Comparison of ENCODE assay signal across 9 cellular contexts in genomic region chr6:26270121-26270861, GRCh38.
DNase-seq lines count a peak whose midpoint lies in the region; ATAC-seq and TF ChIP-seq lines count a peak whose summit lies in the region.
"Had no signal": no experiment of that assay in that cellular context is flagged by ENCODE, and none has a peak within 500 bp of the region (broad histone marks: within the 10 kb centered on the region; RNA-seq: fewer than 3 reads in every experiment).

No MANE protein-coding gene starts in this region.

- no peak overlapping the region for H3K4me3 ChIP-seq in KMS-11 (IDR thresholded peaks at IDR 0.05; ENCODE audit: insufficient read depth, low read depth, low read length)
- peak overlapping the region; percentile 71 to 84 for H3K4me3 ChIP-seq in mucosa of rectum (ENCODE audit: low read length in 2 of 2)

- H3K9me3 ChIP-seq in mucosa of rectum (ENCODE audit: control insufficient read depth in 2 of 2, low read length in 2 of 2), result no peaks in the 10 kb centered on the region

- intact Hi-C loops in Right ventricle myocardium inferior (cut with DNase I), result loop anchor here (5.0 kb wide), 2 partner anchors 42 to 63 kb away; no protein-coding TSS in a partner anchor

- POLR2A ChIA-PET in activated CD4-positive, alpha-beta memory T cell treated with anti-CD3 and anti-CD28 coated beads, Interleukin-2, amount 10 ng/mL, durations not matched to agents 7 days and 5 days (lab: Charles Lee), result interaction anchor here (0.7 to 12.1 kb wide), 49 partner anchors 9 to 1624 kb away, joined by 3 to 698 read pairs (median 14); partner anchors contain the start of gene HMGN4

- peaks cover 29% of the 10 kb centered on the region for H3K4me1 Mint-ChIP-seq in activated CD4-positive, alpha-beta memory T cell treated with anti-CD3 and anti-CD28 coated beads, Interleukin-2, amount 10 ng/mL, durations not matched to agents 7 days and 5 days
- H3K4me1 Mint-ChIP-seq in activated T-helper 17 cell treated with anti-CD3 and anti-CD28 coated beads, Interleukin-2, amount 50 U/mL, for 72 hours, result peaks cover 4% of the 10 kb centered on the region

- no peaks in the 10 kb centered on the region for H3K9me3 Mint-ChIP-seq in activated CD4-positive, alpha-beta memory T cell treated with anti-CD3 and anti-CD28 coated beads, Interleukin-2, amount 10 ng/mL, durations not matched to agents 7 days and 5 days
- H3K9me3 Mint-ChIP-seq in activated T-helper 17 cell treated with anti-CD3 and anti-CD28 coated beads, Interleukin-2, amount 50 U/mL, for 72 hours, result no peaks in the 10 kb centered on the region

- peaks cover 22% of the 10 kb centered on the region; the same call in 1 of the 2 replicates for H3K79me2 ChIP-seq in KMS-11 (ENCODE audit: insufficient read depth, low read depth)

- ATAC-seq in Right ventricle myocardium inferior (no peak), HG03135 (IDR thresholded peaks at IDR 0.05; ENCODE audit: unreplicated experiment) (no peak)
- no peak for ATAC-seq in activated T-helper 17 cell treated with anti-CD3 and anti-CD28 coated beads, Interleukin-2, amount 50 U/mL, for 72 hours (replicated peaks)

- H3K4me2 ChIP-seq in KMS-11, result peak overlapping the region; percentile 69

- H3K27ac ChIP-seq in KMS-11 (peak overlapping the region; percentile 91), mucosa of rectum (ENCODE audit: low read depth in 2 of 2, low read length in 2 of 2) (peak overlapping the region; percentile 96 to 97)

- H3K36me3 ChIP-seq in KMS-11 (ENCODE audit: insufficient read depth) (no peaks in the 10 kb centered on the region), mucosa of rectum (ENCODE audit: control insufficient read depth in 2 of 2, insufficient read depth in 2 of 2, low read length in 2 of 2) (no peaks in the 10 kb centered on the region)

- H3K4me1 ChIP-seq in KMS-11 (ENCODE audit: low read depth, poor library complexity, severe bottlenecking), result peaks cover 18% of the 10 kb centered on the region
- H3K4me1 ChIP-seq in mucosa of rectum (ENCODE audit: control insufficient read depth in 2 of 2, insufficient read depth in 2 of 2, low read length in 2 of 2), result peaks cover 2 to 18% of the 10 kb centered on the region in 2 donors

- H3K27me3 ChIP-seq in KMS-11 (ENCODE audit: insufficient read depth, low read depth) (no peaks in the 10 kb centered on the region), mucosa of rectum (ENCODE audit: control insufficient read depth in 2 of 2, insufficient read depth in 2 of 2, low read length in 2 of 2) (no peaks in the 10 kb centered on the region)

- no peaks in the 10 kb centered on the region for H4K20me1 ChIP-seq in KMS-11 (ENCODE audit: insufficient read depth)

- TF ChIP-seq CTCF in KMS-11 (conservative IDR thresholded peaks at IDR 0.05; ENCODE audit: low read depth, low read length), result no peak

- peaks cover 8% of the 10 kb centered on the region for H3K36me3 Mint-ChIP-seq in activated CD4-positive, alpha-beta memory T cell treated with anti-CD3 and anti-CD28 coated beads, Interleukin-2, amount 10 ng/mL, durations not matched to agents 7 days and 5 days (ENCODE audit: low read depth)
- no peaks in the 10 kb centered on the region for H3K36me3 Mint-ChIP-seq in activated T-helper 17 cell treated with anti-CD3 and anti-CD28 coated beads, Interleukin-2, amount 50 U/mL, for 72 hours (ENCODE audit: low read depth)

- DNase-seq in ELR (ENCODE audit: low read depth) (peak; percentile 69), Right ventricle myocardium inferior (ENCODE audit: missing footprints) (no peak)
- DNase-seq in activated CD4-positive, alpha-beta memory T cell treated with anti-CD3 and anti-CD28 coated beads, Interleukin-2, amount 10 ng/mL, durations not matched to agents 7 days and 5 days, result peak; percentile 44
- DNase-seq in effector CD8-positive, alpha-beta T cell (lab: John Stamatoyannopoulos, UW), result no peak
- DNase-seq: NCI-H82 had no signal

- no peak overlapping the region for H3K4me3 Mint-ChIP-seq in activated CD4-positive, alpha-beta memory T cell treated with anti-CD3 and anti-CD28 coated beads, Interleukin-2, amount 10 ng/mL, durations not matched to agents 7 days and 5 days
- H3K4me3 Mint-ChIP-seq in activated T-helper 17 cell treated with anti-CD3 and anti-CD28 coated beads, Interleukin-2, amount 50 U/mL, for 72 hours, result no peak overlapping the region

- CTCF ChIA-PET in activated CD4-positive, alpha-beta memory T cell treated with anti-CD3 and anti-CD28 coated beads, Interleukin-2, amount 10 ng/mL, durations not matched to agents 7 days and 5 days (lab: Charles Lee), result interaction anchor here (0.6 to 5.8 kb wide), 8 partner anchors 11 to 325 kb away, joined by 3 to 66 read pairs (median 4); a partner anchor contains a TSS

- H3K9ac ChIP-seq in KMS-11, result peak overlapping the region; percentile 90
- H3K9ac ChIP-seq in mucosa of rectum (ENCODE audit: low read depth in 1 of 2, low read length in 2 of 2), result peak overlapping the region; percentile 2 to 92

- H3K27me3 Mint-ChIP-seq in activated CD4-positive, alpha-beta memory T cell treated with anti-CD3 and anti-CD28 coated beads, Interleukin-2, amount 10 ng/mL, durations not matched to agents 7 days and 5 days, result no peaks in the 10 kb centered on the region
- no peaks in the 10 kb centered on the region for H3K27me3 Mint-ChIP-seq in activated T-helper 17 cell treated with anti-CD3 and anti-CD28 coated beads, Interleukin-2, amount 50 U/mL, for 72 hours

- H2AFZ ChIP-seq in KMS-11 (ENCODE audit: low read depth), result no peak overlapping the region

- no peak overlapping the region for H3K27ac Mint-ChIP-seq in activated CD4-positive, alpha-beta memory T cell treated with anti-CD3 and anti-CD28 coated beads, Interleukin-2, amount 10 ng/mL, durations not matched to agents 7 days and 5 days
- H3K27ac Mint-ChIP-seq in activated T-helper 17 cell treated with anti-CD3 and anti-CD28 coated beads, Interleukin-2, amount 50 U/mL, for 72 hours, result no peak overlapping the region

Comparison
In these comparisons a context has a peak if more than half of its experiments do, and no peak if none do; other contexts are left out.
1. DNase-seq: peak in ELR (single experiment) and activated CD4-positive, alpha-beta memory T cell treated with anti-CD3 and anti-CD28 coated beads, Interleukin-2, amount 10 ng/mL, durations not matched to agents 7 days and 5 days (single experiment); none in effector CD8-positive, alpha-beta T cell (single experiment) and Right ventricle myocardium inferior (single experiment).